ENCODE assay signal across 6 cellular contexts in the genomic region with DNA sequence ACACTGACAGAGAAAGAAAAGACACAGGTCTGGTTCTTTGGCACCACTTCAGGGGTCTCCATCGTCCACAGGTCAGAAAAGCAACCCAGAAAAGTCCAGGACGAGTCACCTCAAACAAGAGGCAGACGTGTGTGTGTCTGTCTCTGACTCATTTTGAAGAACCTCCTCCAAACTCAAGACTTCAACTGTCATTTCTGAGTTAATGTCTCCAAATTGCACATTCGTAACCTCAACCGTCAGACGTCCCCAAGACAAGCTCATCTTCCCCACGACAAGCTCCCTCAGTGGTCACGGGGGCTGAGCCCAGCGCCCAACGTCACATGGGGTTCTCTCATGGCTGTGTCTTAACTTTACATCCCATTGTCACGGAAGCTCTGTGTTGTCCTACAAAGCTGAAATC.
A peak's percentile ranks its signal among the peaks of the same experiment; 100 is the strongest.
DNase-seq lines count a peak whose midpoint lies in the region; ATAC-seq and TF ChIP-seq lines count a peak whose summit lies in the region.
"Not testable (repeated sequence)": the region's sequence is repeated elsewhere in the genome, so short reads cannot be mapped to it uniquely, and the experiment has no call there.

No MANE protein-coding gene starts in this region.

- peak; percentile 43 for DNase-seq in activated CD8-positive, alpha-beta memory T cell treated with anti-CD3 and anti-CD28 coated beads, Interleukin-2, amount 10 ng/mL, durations not matched to agents 7 days and 5 days
- peak; percentile 30 for DNase-seq in activated T-cell treated with anti-CD3 and anti-CD28 coated beads, Interleukin-2, amount 50 U/mL, for 72 hours
- not testable (repeated sequence) for DNase-seq in activated naive CD8-positive, alpha-beta T cell treated with anti-CD3 and anti-CD28 coated beads, Interleukin-2, amount 50 U/mL, for 24 hours
- DNase-seq in stimulated activated effector memory CD8-positive, alpha-beta T cell treated with anti-CD3 and anti-CD28 coated beads, Interleukin-12 subunit alpha, Interleukin-12 subunit beta, amount 100 ng/mL, for 72 hours (ENCODE audit: low spot score in 2 of 2): peak; percentile 1 to 50

- H3K27me3 Mint-ChIP-seq in activated CD8-positive, alpha-beta memory T cell treated with anti-CD3 and anti-CD28 coated beads, Interleukin-2, amount 10 ng/mL, durations not matched to agents 7 days and 5 days; activated T-cell treated with anti-CD3 and anti-CD28 coated beads, Interleukin-2, amount 50 U/mL, for 72 hours (ENCODE audit: low read depth); activated naive CD8-positive, alpha-beta T cell treated with anti-CD3 and anti-CD28 coated beads, Interleukin-2, amount 50 U/mL, for 24 hours: not testable (repeated sequence)

- CTCF ChIA-PET in activated CD8-positive, alpha-beta memory T cell treated with anti-CD3 and anti-CD28 coated beads, Interleukin-2, amount 10 ng/mL, durations not matched to agents 7 days and 5 days (lab: Charles Lee): not testable (repeated sequence)

- not testable (repeated sequence) for H2AFZ ChIP-seq in Loucy (ENCODE audit: low read length)

- peaks cover 23% of the 10 kb centered on the region for H3K36me3 Mint-ChIP-seq in activated CD8-positive, alpha-beta memory T cell treated with anti-CD3 and anti-CD28 coated beads, Interleukin-2, amount 10 ng/mL, durations not matched to agents 7 days and 5 days
- H3K36me3 Mint-ChIP-seq in activated T-cell treated with anti-CD3 and anti-CD28 coated beads, Interleukin-2, amount 50 U/mL, for 72 hours (ENCODE audit: insufficient read depth in 2 of 2): peaks cover 5 to 27% of the 10 kb centered on the region in 2 donors
- H3K36me3 Mint-ChIP-seq in activated naive CD8-positive, alpha-beta T cell treated with anti-CD3 and anti-CD28 coated beads, Interleukin-2, amount 50 U/mL, for 24 hours (ENCODE audit: low read depth): peaks cover 11% of the 10 kb centered on the region
- peaks cover 93% of the 10 kb centered on the region for H3K36me3 Mint-ChIP-seq in stimulated activated effector memory CD8-positive, alpha-beta T cell treated with anti-CD3 and anti-CD28 coated beads, Interleukin-12 subunit alpha, Interleukin-12 subunit beta, amount 100 ng/mL, for 72 hours

- not testable (repeated sequence) for TF ChIP-seq CTCF in Loucy (conservative IDR thresholded peaks at IDR 0.05; ENCODE audit: low read length)

- not testable (repeated sequence) for H4K20me1 ChIP-seq in Loucy (ENCODE audit: insufficient read depth, low read length, poor library complexity, severe bottlenecking)

- H3K4me2 ChIP-seq in Loucy (ENCODE audit: low read depth, low read length, poor library complexity, severe bottlenecking): peak overlapping the region; percentile 63

- H3K4me1 Mint-ChIP-seq in activated CD8-positive, alpha-beta memory T cell treated with anti-CD3 and anti-CD28 coated beads, Interleukin-2, amount 10 ng/mL, durations not matched to agents 7 days and 5 days; activated T-cell treated with anti-CD3 and anti-CD28 coated beads, Interleukin-2, amount 50 U/mL, for 72 hours (ENCODE audit: low read depth); activated naive CD8-positive, alpha-beta T cell treated with anti-CD3 and anti-CD28 coated beads, Interleukin-2, amount 50 U/mL, for 24 hours; stimulated activated effector memory CD8-positive, alpha-beta T cell treated with anti-CD3 and anti-CD28 coated beads, Interleukin-12 subunit alpha, Interleukin-12 subunit beta, amount 100 ng/mL, for 72 hours: not testable (repeated sequence)

- not testable (repeated sequence) for H3K27me3 ChIP-seq in Loucy (ENCODE audit: insufficient read depth, low read length, poor library complexity, severe bottlenecking)

- H3K9me2 ChIP-seq in Loucy (replicated peaks; ENCODE audit: low read depth, low read length): not testable (repeated sequence)

- peak overlapping the region; percentile 49 for H3K27ac Mint-ChIP-seq in activated CD8-positive, alpha-beta memory T cell treated with anti-CD3 and anti-CD28 coated beads, Interleukin-2, amount 10 ng/mL, durations not matched to agents 7 days and 5 days
- peak overlapping the region; percentile 15 for H3K27ac Mint-ChIP-seq in activated T-cell treated with anti-CD3 and anti-CD28 coated beads, Interleukin-2, amount 50 U/mL, for 72 hours
- H3K27ac Mint-ChIP-seq in activated naive CD8-positive, alpha-beta T cell treated with anti-CD3 and anti-CD28 coated beads, Interleukin-2, amount 50 U/mL, for 24 hours; stimulated activated effector memory CD8-positive, alpha-beta T cell treated with anti-CD3 and anti-CD28 coated beads, Interleukin-12 subunit alpha, Interleukin-12 subunit beta, amount 100 ng/mL, for 72 hours: not testable (repeated sequence)

- H3K9me3 ChIP-seq in Loucy (ENCODE audit: insufficient read depth, low read depth, low read length): not testable (repeated sequence)

- not testable (repeated sequence) for H3F3A ChIP-seq in Loucy (ENCODE audit: low read depth)

- peaks cover 38% of the 10 kb centered on the region for H3K36me3 ChIP-seq in Loucy (ENCODE audit: insufficient read depth, low read length)

- H3K4me3 Mint-ChIP-seq in activated CD8-positive, alpha-beta memory T cell treated with anti-CD3 and anti-CD28 coated beads, Interleukin-2, amount 10 ng/mL, durations not matched to agents 7 days and 5 days; activated T-cell treated with anti-CD3 and anti-CD28 coated beads, Interleukin-2, amount 50 U/mL, for 72 hours; activated naive CD8-positive, alpha-beta T cell treated with anti-CD3 and anti-CD28 coated beads, Interleukin-2, amount 50 U/mL, for 24 hours; stimulated activated effector memory CD8-positive, alpha-beta T cell treated with anti-CD3 and anti-CD28 coated beads, Interleukin-12 subunit alpha, Interleukin-12 subunit beta, amount 100 ng/mL, for 72 hours: not testable (repeated sequence)

- ATAC-seq in activated CD4-positive, CD25-positive, alpha-beta regulatory T cell treated with anti-CD3 and anti-CD28 coated beads, Interleukin-2, amount 50 U/mL, for 24 hours: peak; percentile 57 to 73
- peak; percentile 73 for ATAC-seq in activated CD8-positive, alpha-beta memory T cell treated with anti-CD3 and anti-CD28 coated beads, Interleukin-2, amount 10 ng/mL, durations not matched to agents 7 days and 5 days
- peak; percentile 87 to 92 for ATAC-seq in activated T-cell treated with anti-CD3 and anti-CD28 coated beads, Interleukin-2, amount 50 U/mL, for 72 hours (replicated peaks in 1 of 2)
- peak; percentile 68 for ATAC-seq in activated naive CD8-positive, alpha-beta T cell treated with anti-CD3 and anti-CD28 coated beads, Interleukin-2, amount 50 U/mL, for 24 hours
- peak; percentile 95 for ATAC-seq in stimulated activated effector memory CD8-positive, alpha-beta T cell treated with anti-CD3 and anti-CD28 coated beads, Interleukin-12 subunit alpha, Interleukin-12 subunit beta, amount 100 ng/mL, for 72 hours

- H3K9me3 Mint-ChIP-seq in activated CD8-positive, alpha-beta memory T cell treated with anti-CD3 and anti-CD28 coated beads, Interleukin-2, amount 10 ng/mL, durations not matched to agents 7 days and 5 days (ENCODE audit: low read depth); activated T-cell treated with anti-CD3 and anti-CD28 coated beads, Interleukin-2, amount 50 U/mL, for 72 hours; activated naive CD8-positive, alpha-beta T cell treated with anti-CD3 and anti-CD28 coated beads, Interleukin-2, amount 50 U/mL, for 24 hours; stimulated activated effector memory CD8-positive, alpha-beta T cell treated with anti-CD3 and anti-CD28 coated beads, Interleukin-12 subunit alpha, Interleukin-12 subunit beta, amount 100 ng/mL, for 72 hours: not testable (repeated sequence)

- peaks cover 20% of the 10 kb centered on the region for H3K79me2 ChIP-seq in Loucy (ENCODE audit: insufficient read depth, low read length)

- H3K4me1 ChIP-seq in Loucy (ENCODE audit: insufficient read depth, low read length, poor library complexity, severe bottlenecking): peaks cover 13% of the 10 kb centered on the region

- H3K4me3 ChIP-seq in Loucy (ENCODE audit: low read length, poor library complexity, severe bottlenecking): not testable (repeated sequence)

- peak overlapping the region; percentile 83 for H3K9ac ChIP-seq in Loucy (ENCODE audit: low read depth, low read length, poor library complexity, severe bottlenecking)
